In genomic region chr13:75149781-75150180, GRCh38 we compare ENCODE assay signal across 29 cellular contexts.
"Had no signal": no experiment of that assay in that cellular context is flagged by ENCODE, and none has a peak within 500 bp of the region (broad histone marks: within the 10 kb centered on the region; RNA-seq: fewer than 3 reads in every experiment).

No MANE protein-coding gene starts in this region.

- H3K27ac ChIP-seq: neural progenitor cell, ovary, parathyroid adenoma, psoas muscle, right lobe of liver, sigmoid colon, stomach, thoracic aorta, thyroid gland, transverse colon, upper lobe of right lung, uterus had no signal

- H3K4me3 Mint-ChIP-seq: naive thymus-derived CD8-positive, alpha-beta T cell; natural killer cell treated with Interleukin-12 subunit alpha and Interleukin-12 subunit beta and Interleukin-15 and Interleukin-18, amount 100 ng/mL, for 72 hours; nephron progenitor cell; neural progenitor cell; stimulated activated effector memory CD8-positive, alpha-beta T cell treated with anti-CD3 and anti-CD28 coated beads, Interleukin-12 subunit alpha, Interleukin-12 subunit beta, amount 100 ng/mL, for 72 hours; stimulated activated naive B cell treated with anti-CD40 and anti-IgM and Interleukin-4, amounts not matched to agents 10 μg/mL and 1 μg/mL and 100 μg/mL, for 72 hours; stimulated activated naive CD8-positive, alpha-beta T cell treated with anti-CD3 and anti-CD28 coated beads, Interleukin-15, Interleukin-2, amounts not matched to agents 100 ng/mL and 50 ng/mL, for 24 hours; type B pancreatic cell had no signal

- H3K36me3 ChIP-seq: neural progenitor cell, ovary, right lobe of liver, sigmoid colon, stomach, thoracic aorta, thyroid gland, transverse colon, upper lobe of right lung, uterus had no signal

- FAIRE-seq: small intestine had no signal

- H3K36me3 Mint-ChIP-seq: stimulated activated effector memory CD8-positive, alpha-beta T cell treated with anti-CD3 and anti-CD28 coated beads, Interleukin-12 subunit alpha, Interleukin-12 subunit beta, amount 100 ng/mL, for 72 hours; stimulated activated naive B cell treated with anti-CD40 and anti-IgM and Interleukin-4, amounts not matched to agents 10 μg/mL and 1 μg/mL and 100 μg/mL, for 72 hours; type B pancreatic cell had no signal

- H3K4me1 ChIP-seq: neural progenitor cell, parathyroid adenoma, psoas muscle, right lobe of liver, sigmoid colon, stomach, thyroid gland, transverse colon, upper lobe of right lung, uterus had no signal

- H3K27me3 Mint-ChIP-seq: stimulated activated naive B cell treated with anti-CD40 and anti-IgM and Interleukin-4, amounts not matched to agents 10 μg/mL and 1 μg/mL and 100 μg/mL, for 72 hours had no signal

- DNase-seq: naive thymus-derived CD8-positive, alpha-beta T cell; nephron progenitor cell; occipital lobe; ovary; posterior cingulate gyrus; psoas muscle; right cardiac atrium; right lobe of liver; sigmoid colon; small intestine; stimulated activated CD4-positive, alpha-beta T cell treated with anti-CD3 and anti-CD28 coated beads, Interleukin-15, amount 100 ng/mL, for 24 hours; stimulated activated CD4-positive, alpha-beta T cell treated with anti-CD3 and anti-CD28 coated beads, Interleukin-2, amount 100 ng/mL, for 24 hours; stimulated activated CD4-positive, alpha-beta T cell treated with anti-CD3 and anti-CD28 coated beads, Interleukin-2, amount 100 ng/mL, for 48 hours; stimulated activated CD4-positive, alpha-beta T cell treated with anti-CD3 and anti-CD28 coated beads, Interleukin-4, amount 100 ng/mL, for 24 hours; stimulated activated naive B cell treated with anti-CD40 and anti-IgM and Interleukin-4, amounts not matched to agents 10 μg/mL and 1 μg/mL and 100 μg/mL, for 72 hours; stimulated activated naive CD4-positive, alpha-beta T cell treated with Interleukin-2 at 50 U/mL for 16 hours; stomach; thyroid gland; transverse colon; upper lobe of right lung; uterus had no signal

- H3K9ac ChIP-seq: neural progenitor cell, parathyroid adenoma had no signal

- H3K27ac Mint-ChIP-seq: naive thymus-derived CD8-positive, alpha-beta T cell; natural killer cell treated with Interleukin-12 subunit alpha and Interleukin-12 subunit beta and Interleukin-15 and Interleukin-18, amount 100 ng/mL, for 72 hours; nephron progenitor cell; neural progenitor cell; progenitor cell of endocrine pancreas; stimulated activated effector memory CD8-positive, alpha-beta T cell treated with anti-CD3 and anti-CD28 coated beads, Interleukin-12 subunit alpha, Interleukin-12 subunit beta, amount 100 ng/mL, for 72 hours; stimulated activated naive B cell treated with anti-CD40 and anti-IgM and Interleukin-4, amounts not matched to agents 10 μg/mL and 1 μg/mL and 100 μg/mL, for 72 hours; stimulated activated naive CD8-positive, alpha-beta T cell treated with anti-CD3 and anti-CD28 coated beads, Interleukin-15, Interleukin-2, amounts not matched to agents 100 ng/mL and 50 ng/mL, for 24 hours; type B pancreatic cell had no signal

- H3K9me3 ChIP-seq: ovary, psoas muscle, right lobe of liver, sigmoid colon, stomach, thoracic aorta, thyroid gland, transverse colon, upper lobe of right lung, uterus had no signal

- H3K4me2 ChIP-seq: neural progenitor cell had no signal

- H3K4me1 Mint-ChIP-seq: naive thymus-derived CD8-positive, alpha-beta T cell; nephron progenitor cell; stimulated activated effector memory CD8-positive, alpha-beta T cell treated with anti-CD3 and anti-CD28 coated beads, Interleukin-12 subunit alpha, Interleukin-12 subunit beta, amount 100 ng/mL, for 72 hours; stimulated activated naive B cell treated with anti-CD40 and anti-IgM and Interleukin-4, amounts not matched to agents 10 μg/mL and 1 μg/mL and 100 μg/mL, for 72 hours had no signal

- H3K79me2 ChIP-seq: parathyroid adenoma had no signal

- H3K27me3 ChIP-seq: neural progenitor cell, ovary, right lobe of liver, sigmoid colon, stomach, thyroid gland, transverse colon, upper lobe of right lung, uterus had no signal

- H3K4me3 ChIP-seq: neural progenitor cell, ovary, psoas muscle, right lobe of liver, sigmoid colon, stomach, thoracic aorta, thyroid gland, transverse colon, upper lobe of right lung, uterus had no signal

- H2AFZ ChIP-seq: neural progenitor cell, parathyroid adenoma had no signal
